In the genomic region with DNA sequence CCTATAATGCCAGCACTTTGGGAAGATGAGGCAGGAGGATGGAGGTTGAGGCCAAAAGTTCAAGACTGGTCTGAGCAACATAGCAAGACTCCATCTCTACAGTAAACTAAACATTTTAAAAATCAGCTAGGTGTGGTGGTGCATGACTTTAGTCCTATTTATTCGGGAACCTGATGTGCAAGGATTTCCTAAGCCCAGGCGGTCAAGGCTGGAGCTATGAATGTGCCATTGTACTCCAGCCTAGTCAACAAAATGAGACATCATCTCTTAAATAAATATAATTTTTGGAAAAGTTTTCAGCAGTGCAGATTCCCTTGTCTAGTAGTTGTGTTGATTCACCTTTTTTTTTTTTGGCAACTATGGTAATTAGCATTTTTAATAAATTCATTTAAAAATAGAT, we compare ENCODE assay signal across 30 cellular contexts.
"Had no signal": no experiment of that assay in that cellular context is flagged by ENCODE, and none has a peak within 500 bp of the region (broad histone marks: within the 10 kb centered on the region; RNA-seq: fewer than 3 reads in every experiment).

No MANE protein-coding gene starts in this region.

- H3K4me1 ChIP-seq: colonic mucosa, esophagus muscularis mucosa, esophagus squamous epithelium, foreskin keratinocyte, gastrocnemius medialis, gastroesophageal sphincter, heart left ventricle, heart right ventricle had no signal

- H3K4me3 ChIP-seq: colonic mucosa, coronary artery, dorsolateral prefrontal cortex, esophagus muscularis mucosa, esophagus squamous epithelium, gastrocnemius medialis, gastroesophageal sphincter, heart left ventricle, heart right ventricle, hepatocyte had no signal

- H2AFZ ChIP-seq: hepatocyte had no signal

- H3K79me2 ChIP-seq: hepatocyte had no signal

- H3K9me3 ChIP-seq: colonic mucosa, esophagus squamous epithelium, gastrocnemius medialis, gastroesophageal sphincter had no signal

- DNase-seq: colonic mucosa; cortex of kidney; dermis blood vessel endothelial cell; dorsolateral prefrontal cortex; effector CD4-positive, alpha-beta T cell; effector CD8-positive, alpha-beta T cell; effector memory CD4-positive, alpha-beta T cell; effector memory CD8-positive, alpha-beta T cell; endodermal cell; erythroblast; esophagus squamous epithelium; foreskin fibroblast; foreskin keratinocyte; foreskin melanocyte; gastrocnemius medialis; glutamatergic neuron; head of caudate nucleus; heart left ventricle; heart right ventricle had no signal

- H3K4me3 Mint-ChIP-seq: dendritic cell treated with granulocyte-macrophage colony-stimulating factor and Interleukin-4, amounts not matched to agents 40 ng/mL and 50 ng/mL, for 4 days; effector memory CD8-positive, alpha-beta T cell; endodermal cell had no signal

- H3K4me2 ChIP-seq: hepatocyte had no signal

- H3K9me3 Mint-ChIP-seq: dendritic cell treated with granulocyte-macrophage colony-stimulating factor and Interleukin-4, amounts not matched to agents 40 ng/mL and 50 ng/mL, for 4 days; endodermal cell had no signal

- H3K27me3 ChIP-seq: colonic mucosa, esophagus muscularis mucosa, esophagus squamous epithelium, foreskin keratinocyte, gastrocnemius medialis, gastroesophageal sphincter, heart left ventricle, heart right ventricle, hepatocyte had no signal

- ATAC-seq: effector memory CD8-positive, alpha-beta T cell; esophagus mucosa; foreskin keratinocyte; gastrocnemius medialis; gastroesophageal sphincter; heart left ventricle; heart right ventricle had no signal

- H3K27me3 Mint-ChIP-seq: dendritic cell treated with granulocyte-macrophage colony-stimulating factor and Interleukin-4, amounts not matched to agents 40 ng/mL and 50 ng/mL, for 4 days; effector memory CD8-positive, alpha-beta T cell had no signal

- H3K36me3 ChIP-seq: colonic mucosa, esophagus muscularis mucosa, esophagus squamous epithelium, gastrocnemius medialis, gastroesophageal sphincter, heart left ventricle, heart right ventricle had no signal

- H3K27ac Mint-ChIP-seq: dendritic cell treated with granulocyte-macrophage colony-stimulating factor and Interleukin-4, amounts not matched to agents 40 ng/mL and 50 ng/mL, for 4 days; effector memory CD8-positive, alpha-beta T cell; endodermal cell had no signal

- FAIRE-seq: colon, endometrium, endothelial cell of umbilical vein, frontal cortex had no signal

- H3K27ac ChIP-seq: colonic mucosa, coronary artery, dorsolateral prefrontal cortex, epithelial cell of prostate, esophagus muscularis mucosa, esophagus squamous epithelium, foreskin keratinocyte, gastrocnemius medialis, gastroesophageal sphincter, heart left ventricle, heart right ventricle, hepatocyte had no signal

- H3K4me1 Mint-ChIP-seq: endodermal cell had no signal
